23 cellular contexts compared by ENCODE assay signal in the genomic region with DNA sequence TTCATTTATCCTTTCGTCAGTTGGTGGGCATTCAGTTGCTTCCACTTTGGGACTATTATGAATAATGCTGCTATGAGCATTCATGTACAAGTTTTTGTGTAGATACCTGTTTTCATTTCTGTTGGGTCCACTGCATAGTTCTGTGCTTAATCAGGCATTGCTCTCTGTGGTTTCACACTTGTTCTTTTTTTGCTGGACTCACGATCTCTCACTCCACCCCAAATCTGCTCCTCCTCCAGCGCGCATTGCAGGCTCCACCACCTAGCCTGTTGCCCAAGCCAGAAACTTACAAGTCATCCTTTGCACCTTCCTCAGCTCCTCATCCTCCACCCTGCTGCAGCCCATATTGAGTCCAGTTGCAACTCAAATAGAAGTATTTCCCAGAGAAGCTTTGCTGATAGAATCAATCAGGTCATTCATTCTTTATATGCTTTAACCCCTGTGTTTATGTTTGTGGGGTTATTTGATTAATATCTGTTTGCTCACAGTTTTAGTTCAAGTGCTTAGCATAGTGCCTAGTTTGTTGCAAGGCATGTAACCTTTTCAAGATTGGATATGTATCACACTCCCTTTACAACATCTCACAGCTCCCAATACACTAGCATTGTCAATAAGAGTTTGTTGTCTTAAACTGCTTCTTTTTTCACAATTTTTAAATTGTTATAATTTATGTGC. TPM values are rescaled to one million over a fixed set of nuclear protein-coding genes. Genes with fewer than 3 reads are reported as not detected.
A peak's percentile ranks its signal among the peaks of the same experiment; 100 is the strongest.
DNase-seq lines count a peak whose midpoint lies in the region; ATAC-seq and TF ChIP-seq lines count a peak whose summit lies in the region.
"Had no signal": no experiment of that assay in that cellular context is flagged by ENCODE, and none has a peak within 500 bp of the region (broad histone marks: within the 10 kb centered on the region; RNA-seq: fewer than 3 reads in every experiment).

No MANE protein-coding gene starts in this region.

- ATAC-seq in GM19324 (IDR thresholded peaks at IDR 0.05; ENCODE audit: low FRiP score, unreplicated experiment) = peak; percentile 69
- ATAC-seq in HG02885 (IDR thresholded peaks at IDR 0.05; ENCODE audit: poor library complexity, unreplicated experiment) = peak; percentile 81
- ATAC-seq in RWPE2 (ENCODE audit: low read depth) = peak; percentile 91

- TF ChIP-seq CTCF in RWPE2 (IDR thresholded peaks at IDR 0.05; ENCODE audit: poor library complexity, severe bottlenecking) (no peak), WERI-Rb-1 (IDR thresholded peaks at IDR 0.05; ENCODE audit: low read depth, low read length) (no peak), A673 (conservative IDR thresholded peaks at IDR 0.05; ENCODE audit: low read depth, low read length) (no peak)

- no peak overlapping the region for H3K4me3 ChIP-seq in RWPE2 (ENCODE audit: severe bottlenecking)
- no peak overlapping the region for H3K4me3 ChIP-seq in WERI-Rb-1 (ENCODE audit: low read depth, low read length)
- no peak overlapping the region for H3K4me3 ChIP-seq in A673 (ENCODE audit: low read depth, low read length, poor library complexity, severe bottlenecking)
- H3K4me3 ChIP-seq: cardiac muscle cell, MG63, SK-N-MC, transverse colon had no signal

- no peak overlapping the region for H3K27ac ChIP-seq in RWPE2 (ENCODE audit: poor library complexity, severe bottlenecking)
- no peak overlapping the region for H3K27ac ChIP-seq in WERI-Rb-1
- no peak overlapping the region for H3K27ac ChIP-seq in A673 (ENCODE audit: low read depth, low read length, poor library complexity, severe bottlenecking)
- H3K27ac ChIP-seq: C4-2B, cardiac muscle cell, SK-N-MC, transverse colon had no signal

- no TSS peak for BruUV-seq in A673 (replicated peaks; lab: Mats Ljungman, UMichigan)

- H3K9me3 ChIP-seq in RWPE2 (ENCODE audit: severe bottlenecking) (no peaks in the 10 kb centered on the region), WERI-Rb-1 (ENCODE audit: severe bottlenecking) (no peaks in the 10 kb centered on the region), A673 (ENCODE audit: low read depth, low read length, poor library complexity, severe bottlenecking) (no peaks in the 10 kb centered on the region)
- H3K9me3 ChIP-seq: transverse colon had no signal

- DNase-seq in RWPE2 (ENCODE audit: low spot score) = no peak
- peak; percentile 34 for DNase-seq in kidney tubule cell (ENCODE audit: low spot score)
- no peak for DNase-seq in WERI-Rb-1
- DNase-seq in central memory CD4-positive, alpha-beta T cell = no peak
- no peak for DNase-seq in NCI-H82 (lab: John Stamatoyannopoulos, UW)
- no peak for DNase-seq in A673 (ENCODE audit: low spot score)
- DNase-seq: activated CD4-positive, alpha-beta T cell treated with anti-CD3 and anti-CD28 coated beads for 48 hours; activated naive CD4-positive, alpha-beta T cell treated with Interleukin-2 at 50 U/mL for 16 hours; activated T-cell treated with anti-CD3 and anti-CD28 coated beads, Interleukin-2, amount 50 U/mL, for 72 hours; Calu3; cortex of kidney; H9; MG63; NCI-H1417 treated with DMSO at 0.1 percent for 48 hours; stimulated activated CD8-positive, alpha-beta memory T cell treated with anti-CD3 and anti-CD28 coated beads, Interleukin-4, amount 100 ng/mL, for 48 hours; T-helper 2 cell; transverse colon had no signal

- no peaks in the 10 kb centered on the region for H3K36me3 ChIP-seq in RWPE2 (ENCODE audit: low read depth)
- H3K36me3 ChIP-seq in WERI-Rb-1 = no peaks in the 10 kb centered on the region
- H3K36me3 ChIP-seq in A673 (ENCODE audit: insufficient read depth, low read length, poor library complexity, severe bottlenecking) = no peaks in the 10 kb centered on the region
- H3K36me3 ChIP-seq: cardiac muscle cell, MG63, transverse colon had no signal

- CTCF ChIA-PET in A673 (lab: Charles Lee) = no interaction called here

- H3K27me3 ChIP-seq in RWPE2 (ENCODE audit: insufficient read depth, poor library complexity, severe bottlenecking) = no peaks in the 10 kb centered on the region
- H3K27me3 ChIP-seq in WERI-Rb-1 (ENCODE audit: insufficient read depth, low read depth, severe bottlenecking) = no peaks in the 10 kb centered on the region
- peaks cover 5% of the 10 kb centered on the region for H3K27me3 ChIP-seq in A673 (replicated peaks; ENCODE audit: insufficient read depth, low read depth, low read length, poor library complexity)
- H3K27me3 ChIP-seq: cardiac muscle cell, MG63 had no signal

- intact Hi-C loops in A673 (cut with micrococcal nuclease; ENCODE audit: unreplicated experiment) = no loop called here

- H3K4me1 ChIP-seq in RWPE2 (ENCODE audit: insufficient read depth, poor library complexity, severe bottlenecking) (peaks cover 8% of the 10 kb centered on the region), A673 (ENCODE audit: insufficient read depth, low read length, poor library complexity, severe bottlenecking) (no peaks in the 10 kb centered on the region)
- H3K4me1 ChIP-seq: transverse colon had no signal

- POLR2A ChIA-PET in A673 (lab: Charles Lee; ENCODE audit: low non-redundant PET) = no interaction called here

RNA-seq across cellular contexts. Expression of a gene that starts 16.6 kb away (rescaled TPM):
- not detected in 2 replicates for total RNA-seq in A673 (2021)
- total RNA-seq: NCI-H460 had no signal
